ENCODE assay signal across 8 cellular contexts in genomic region chr5:61626639-61627282, GRCh38.
DNase-seq lines count a peak whose midpoint lies in the region; ATAC-seq lines count a peak whose summit lies in the region.

No MANE protein-coding gene starts in this region.

- H3K4me1 Mint-ChIP-seq in central memory CD8-positive, alpha-beta T cell = no peaks in the 10 kb centered on the region
- peaks cover 0 to 21% (median 12%) of the 10 kb centered on the region in 7 donors for H3K4me1 Mint-ChIP-seq in naive thymus-derived CD4-positive, alpha-beta T cell

- H3K4me3 Mint-ChIP-seq in central memory CD8-positive, alpha-beta T cell = peak overlapping the region; percentile 47
- H3K4me3 Mint-ChIP-seq in naive thymus-derived CD4-positive, alpha-beta T cell = peak overlapping the region; percentile 12 to 76 (median 67)

- H3K36me3 Mint-ChIP-seq in central memory CD8-positive, alpha-beta T cell (ENCODE audit: insufficient read depth) = no peaks in the 10 kb centered on the region
- H3K36me3 Mint-ChIP-seq in naive thymus-derived CD4-positive, alpha-beta T cell = no peaks in the 10 kb centered on the region

- H3K27me3 ChIP-seq in BLaER1 treated with 17β-estradiol and CSF1 and Interleukin-3, amounts not matched to agents 10 nM and 100 nM = peaks cover 12 to 43% (median 34%) of the 10 kb centered on the region in 11 experiments
- H3K27me3 ChIP-seq in naive thymus-derived CD4-positive, alpha-beta T cell (ENCODE audit: control insufficient read depth in 2 of 2, insufficient read depth in 2 of 2, low read length in 2 of 2) = no peaks in the 10 kb centered on the region

- H3K9me3 ChIP-seq in BLaER1 treated with 17β-estradiol and CSF1 and Interleukin-3, amounts not matched to agents 10 nM and 100 nM (replicated peaks in 1 of 11) = no peaks in the 10 kb centered on the region
- no peaks in the 10 kb centered on the region for H3K9me3 ChIP-seq in naive thymus-derived CD4-positive, alpha-beta T cell (ENCODE audit: control insufficient read depth in 2 of 3, low read length in 3 of 3)

- POLR2A ChIA-PET in naive thymus-derived CD4-positive, alpha-beta T cell (lab: Charles Lee) = no interaction called here

- peak overlapping the region in 5 of 11 experiments; percentile 35 to 86 (median 82); a peak in 8 of 22 replicates for H3K27ac ChIP-seq in BLaER1 treated with 17β-estradiol and CSF1 and Interleukin-3, amounts not matched to agents 10 nM and 100 nM
- H3K27ac ChIP-seq in naive thymus-derived CD4-positive, alpha-beta T cell (ENCODE audit: low read depth, low read length) = no peak overlapping the region

- H3K4me1 ChIP-seq in BLaER1 treated with 17β-estradiol and CSF1 and Interleukin-3, amounts not matched to agents 10 nM and 100 nM = peaks cover 23 to 39% (median 25%) of the 10 kb centered on the region in 10 experiments
- H3K4me1 ChIP-seq in naive thymus-derived CD4-positive, alpha-beta T cell (ENCODE audit: control insufficient read depth in 2 of 2, insufficient read depth in 2 of 2, low read length in 2 of 2) = no peaks in the 10 kb centered on the region

- no peaks in the 10 kb centered on the region for H3K9me3 Mint-ChIP-seq in central memory CD8-positive, alpha-beta T cell
- H3K9me3 Mint-ChIP-seq in naive thymus-derived CD4-positive, alpha-beta T cell = peaks cover 0 to 4% (median 0%) of the 10 kb centered on the region in 11 donors

- intact Hi-C loops in naive thymus-derived CD4-positive, alpha-beta T cell (cut with micrococcal nuclease) = no loop called here

- CTCF ChIA-PET in naive thymus-derived CD4-positive, alpha-beta T cell (lab: Charles Lee) = no interaction called here

- peak overlapping the region in 5 of 11 experiments; percentile 3 to 89 (median 81); a peak in 9 of 22 replicates for H3K9ac ChIP-seq in BLaER1 treated with 17β-estradiol and CSF1 and Interleukin-3, amounts not matched to agents 10 nM and 100 nM

- peaks cover 72% of the 10 kb centered on the region for H3K27me3 Mint-ChIP-seq in central memory CD8-positive, alpha-beta T cell
- H3K27me3 Mint-ChIP-seq in naive thymus-derived CD4-positive, alpha-beta T cell = peaks cover 32 to 62% (median 36%) of the 10 kb centered on the region in 5 donors

- H4K20me1 ChIP-seq in BLaER1 treated with 17β-estradiol and CSF1 and Interleukin-3, amounts not matched to agents 10 nM and 100 nM = peaks cover 0 to 8% (median 0%) of the 10 kb centered on the region in 11 experiments; a peak in 4 of 22 replicates

- H3K4me3 ChIP-seq in BLaER1 treated with 17β-estradiol and CSF1 and Interleukin-3, amounts not matched to agents 10 nM and 100 nM = peak overlapping the region in 9 of 10 experiments; percentile 49 to 74 (median 59); a peak in 16 of 20 replicates
- peak overlapping the region; percentile 39 for H3K4me3 ChIP-seq in naive thymus-derived CD4-positive, alpha-beta T cell (ENCODE audit: low read length)

- no peaks in the 10 kb centered on the region for H3K36me3 ChIP-seq in BLaER1 treated with 17β-estradiol and CSF1 and Interleukin-3, amounts not matched to agents 10 nM and 100 nM
- no peaks in the 10 kb centered on the region for H3K36me3 ChIP-seq in naive thymus-derived CD4-positive, alpha-beta T cell (ENCODE audit: control insufficient read depth in 2 of 3, insufficient read depth in 3 of 3, low read length in 3 of 3)

- DNase-seq in central memory CD8-positive, alpha-beta T cell (ENCODE audit: low spot score in 2 of 2) = no peak
- no peak for DNase-seq in naive thymus-derived CD4-positive, alpha-beta T cell
- DNase-seq in Ammon's horn (ENCODE audit: low spot score) (no peak), AG20443 (ENCODE audit: low spot score) (no peak)
- no peak for DNase-seq in activated CD8-positive, alpha-beta memory T cell treated with anti-CD3 and anti-CD28 coated beads for 24 hours

- H3K27ac Mint-ChIP-seq in central memory CD8-positive, alpha-beta T cell (ENCODE audit: low read depth) = no peak overlapping the region
- H3K27ac Mint-ChIP-seq in naive thymus-derived CD4-positive, alpha-beta T cell = no peak overlapping the region

- peak overlapping the region; percentile 89 to 100 (median 98) for H3K4me2 ChIP-seq in BLaER1 treated with 17β-estradiol and CSF1 and Interleukin-3, amounts not matched to agents 10 nM and 100 nM

- ATAC-seq in HG02610 (IDR thresholded peaks at IDR 0.05; ENCODE audit: unreplicated experiment) (peak; percentile 53), HG02840 (IDR thresholded peaks at IDR 0.05; ENCODE audit: low FRiP score, unreplicated experiment) (no peak)
- no peak for ATAC-seq in central memory CD8-positive, alpha-beta T cell (replicated peaks; ENCODE audit: extremely low read depth, poor library complexity, severe bottlenecking)
- ATAC-seq in naive thymus-derived CD4-positive, alpha-beta T cell = peak; percentile 38

Comparison
In these comparisons a context has a peak if more than half of its experiments do, and no peak if none do; other contexts are left out.
1. ATAC-seq: peak in HG02610 (single experiment) and naive thymus-derived CD4-positive, alpha-beta T cell (single experiment); none in central memory CD8-positive, alpha-beta T cell (single experiment) and HG02840 (single experiment).